In genomic region chr6:128929869-128930268, GRCh38 we compare ENCODE assay signal across 26 cellular contexts.
"Had no signal": no experiment of that assay in that cellular context is flagged by ENCODE, and none has a peak within 500 bp of the region (broad histone marks: within the 10 kb centered on the region; RNA-seq: fewer than 3 reads in every experiment).

No MANE protein-coding gene starts in this region.

- H3K9me3 ChIP-seq: left lung, neutrophil, ovary, psoas muscle, thoracic aorta, upper lobe of right lung had no signal

- ATAC-seq: activated CD4-positive, alpha-beta T cell treated with anti-CD3 and anti-CD28 coated beads for 36 hours; activated T-cell treated with anti-CD3 and anti-CD28 coated beads, Interleukin-2, amount 50 U/mL, for 4 hours; foreskin keratinocyte; left lung; natural killer cell treated with Interleukin-12 subunit alpha and Interleukin-12 subunit beta and Interleukin-15 and Interleukin-18, amount 100 ng/mL, for 72 hours; psoas muscle; sciatic nerve; stimulated activated naive B cell treated with anti-CD40 and anti-IgM and Interleukin-4, amounts not matched to agents 10 μg/mL and 1 μg/mL and 100 μg/mL, for 72 hours; upper lobe of right lung had no signal

- H3K4me3 ChIP-seq: left lung, ovary, psoas muscle, thoracic aorta, upper lobe of right lung had no signal

- H3K36me3 ChIP-seq: left lung, neutrophil, ovary, thoracic aorta, upper lobe of right lung had no signal

- H3K4me1 ChIP-seq: left lung, psoas muscle, upper lobe of right lung had no signal

- H3K36me3 Mint-ChIP-seq: brain; memory B cell; natural killer cell treated with Interleukin-12 subunit alpha and Interleukin-12 subunit beta and Interleukin-15 and Interleukin-18, amount 100 ng/mL, for 72 hours; stimulated activated naive B cell treated with anti-CD40 and anti-IgM and Interleukin-4, amounts not matched to agents 10 μg/mL and 1 μg/mL and 100 μg/mL, for 72 hours had no signal

- DNase-seq: activated B cell treated with CpG ODN at 0.5 μM for 24 hours; activated CD4-positive, alpha-beta T cell treated with anti-CD3 and anti-CD28 coated beads for 36 hours; activated CD4-positive, alpha-beta T cell treated with anti-CD3 and anti-CD28 coated beads, Interleukin-2, amount 50 U/mL, for 48 hours; activated CD8-positive, alpha-beta memory T cell treated with anti-CD3 and anti-CD28 coated beads, Interleukin-2, amount 50 U/mL, for 48 hours; activated naive CD4-positive, alpha-beta T cell treated with anti-CD3 and anti-CD28 coated beads for 36 hours; activated T-cell treated with anti-CD3 and anti-CD28 coated beads, Interleukin-2, amount 50 U/mL, for 4 hours; amygdala; caudate nucleus; dermis blood vessel endothelial cell; effector CD8-positive, alpha-beta T cell; foreskin keratinocyte; ovary; small intestine; stimulated activated CD4-positive, alpha-beta T cell treated with anti-CD3 and anti-CD28 coated beads, Interleukin-15, amount 100 ng/mL, for 24 hours; stimulated activated naive B cell treated with anti-CD40 and anti-IgM and Interleukin-4, amounts not matched to agents 10 μg/mL and 1 μg/mL and 100 μg/mL, for 72 hours; T1000; upper lobe of right lung had no signal

- H3K27ac Mint-ChIP-seq: activated B cell treated with CpG ODN at 0.5 μM for 24 hours; activated CD4-positive, alpha-beta T cell treated with anti-CD3 and anti-CD28 coated beads for 36 hours; activated naive CD4-positive, alpha-beta T cell treated with anti-CD3 and anti-CD28 coated beads for 36 hours; memory B cell; natural killer cell treated with Interleukin-12 subunit alpha and Interleukin-12 subunit beta and Interleukin-15 and Interleukin-18, amount 100 ng/mL, for 72 hours; stimulated activated naive B cell treated with anti-CD40 and anti-IgM and Interleukin-4, amounts not matched to agents 10 μg/mL and 1 μg/mL and 100 μg/mL, for 72 hours; T-helper 1 cell treated with Interleukin-12 subunit alpha and Interleukin-12 subunit beta and Interleukin-4 antibody, amounts not matched to agents 30 μg/mL and 1 μg/mL, for 36 hours had no signal

- H3K27me3 Mint-ChIP-seq: activated B cell treated with CpG ODN at 0.5 μM for 24 hours; brain; stimulated activated naive B cell treated with anti-CD40 and anti-IgM and Interleukin-4, amounts not matched to agents 10 μg/mL and 1 μg/mL and 100 μg/mL, for 72 hours had no signal

- H3K9me3 Mint-ChIP-seq: activated B cell treated with CpG ODN at 0.5 μM for 24 hours; activated naive CD4-positive, alpha-beta T cell treated with anti-CD3 and anti-CD28 coated beads for 36 hours; activated T-cell treated with anti-CD3 and anti-CD28 coated beads, Interleukin-2, amount 50 U/mL, for 4 hours; memory B cell; natural killer cell treated with Interleukin-12 subunit alpha and Interleukin-12 subunit beta and Interleukin-15 and Interleukin-18, amount 100 ng/mL, for 72 hours; stimulated activated naive B cell treated with anti-CD40 and anti-IgM and Interleukin-4, amounts not matched to agents 10 μg/mL and 1 μg/mL and 100 μg/mL, for 72 hours; T-helper 1 cell treated with Interleukin-12 subunit alpha and Interleukin-12 subunit beta and Interleukin-4 antibody, amounts not matched to agents 30 μg/mL and 1 μg/mL, for 36 hours had no signal

- H3K4me3 Mint-ChIP-seq: activated B cell treated with CpG ODN at 0.5 μM for 24 hours; activated CD4-positive, alpha-beta T cell treated with anti-CD3 and anti-CD28 coated beads for 36 hours; activated naive CD4-positive, alpha-beta T cell treated with anti-CD3 and anti-CD28 coated beads for 36 hours; activated T-cell treated with anti-CD3 and anti-CD28 coated beads, Interleukin-2, amount 50 U/mL, for 4 hours; brain; memory B cell; natural killer cell treated with Interleukin-12 subunit alpha and Interleukin-12 subunit beta and Interleukin-15 and Interleukin-18, amount 100 ng/mL, for 72 hours; stimulated activated naive B cell treated with anti-CD40 and anti-IgM and Interleukin-4, amounts not matched to agents 10 μg/mL and 1 μg/mL and 100 μg/mL, for 72 hours; T-helper 1 cell treated with Interleukin-12 subunit alpha and Interleukin-12 subunit beta and Interleukin-4 antibody, amounts not matched to agents 30 μg/mL and 1 μg/mL, for 36 hours had no signal

- H3K27me3 ChIP-seq: neutrophil, ovary, upper lobe of right lung had no signal

- H3K27ac ChIP-seq: foreskin keratinocyte, left lung, neutrophil, ovary, psoas muscle, thoracic aorta, upper lobe of right lung had no signal

- H3K4me1 Mint-ChIP-seq: activated B cell treated with CpG ODN at 0.5 μM for 24 hours; activated CD4-positive, alpha-beta T cell treated with anti-CD3 and anti-CD28 coated beads for 36 hours; brain; memory B cell; stimulated activated naive B cell treated with anti-CD40 and anti-IgM and Interleukin-4, amounts not matched to agents 10 μg/mL and 1 μg/mL and 100 μg/mL, for 72 hours had no signal
